Comparison of ENCODE assay signal across 1 cellular context in genomic region chr5:140113180-140113698, GRCh38.
TF ChIP-seq lines count a peak whose summit lies in the region.

No MANE protein-coding gene starts in this region.

TF ChIP-seq in HEK293, 187 proteins besides CTCF, POLR2A, EP300 and RAD21 (continued from another document and continues in another):
- TF ChIP-seq, protein P1, sequence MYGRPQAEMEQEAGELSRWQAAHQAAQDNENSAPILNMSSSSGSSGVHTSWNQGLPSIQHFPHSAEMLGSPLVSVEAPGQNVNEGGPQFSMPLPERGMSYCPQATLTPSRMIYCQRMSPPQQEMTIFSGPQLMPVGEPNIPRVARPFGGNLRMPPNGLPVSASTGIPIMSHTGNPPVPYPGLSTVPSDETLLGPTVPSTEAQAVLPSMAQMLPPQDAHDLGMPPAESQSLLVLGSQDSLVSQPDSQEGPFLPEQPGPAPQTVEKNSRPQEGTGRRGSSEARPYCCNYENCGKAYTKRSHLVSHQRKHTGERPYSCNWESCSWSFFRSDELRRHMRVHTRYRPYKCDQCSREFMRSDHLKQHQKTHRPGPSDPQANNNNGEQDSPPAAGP (tag by site-specific recombination; IDR thresholded peaks at IDR 0.05): 0 out of 2 replicates have a peak, but pooled peaks have one; percentile 31
- TF ChIP-seq ZSCAN18 (tag by site-specific recombination; IDR thresholded peaks at IDR 0.05) (no peak), PRDM2 (tag by site-specific recombination; IDR thresholded peaks at IDR 0.05; ENCODE audit: borderline replicate concordance) (no peak), PRDM10 (tag by site-specific recombination; IDR thresholded peaks at IDR 0.05) (peak; percentile 32), ZNF707 (tag by site-specific recombination; IDR thresholded peaks at IDR 0.05) (no peak), ZNF596 (tag by site-specific recombination; IDR thresholded peaks at IDR 0.05) (no peak), ZNF280C (tag by site-specific recombination; IDR thresholded peaks at IDR 0.05) (no peak), ZNF501 (tag by site-specific recombination; IDR thresholded peaks at IDR 0.05) (peak; percentile 84), PRDM4 (tag by site-specific recombination; IDR thresholded peaks at IDR 0.05) (no peak; the same call in 1 of the 2 replicates), ZSCAN30 (tag by site-specific recombination; IDR thresholded peaks at IDR 0.05) (no peak), KLF1 (tag by site-specific recombination; IDR thresholded peaks at IDR 0.05) (0 out of 2 replicates have a peak, but pooled peaks have one; percentile 2), YY1 (tag by site-specific recombination; IDR thresholded peaks at IDR 0.05) (no peak), ZNF514 (tag by site-specific recombination; IDR thresholded peaks at IDR 0.05) (no peak), ZNF629 (tag by site-specific recombination; IDR thresholded peaks at IDR 0.05) (no peak), GFI1B (tag by site-specific recombination; IDR thresholded peaks at IDR 0.05) (no peak), ZNF366 (tag by site-specific recombination; conservative IDR thresholded peaks at IDR 0.05) (0 out of 2 replicates have a peak, but pooled peaks have one; percentile 11), MEIS1 (CRISPR knock-in tag; IDR thresholded peaks at IDR 0.05; ENCODE audit: borderline replicate concordance) (no peak), ZNF529 (tag by site-specific recombination; IDR thresholded peaks at IDR 0.05; ENCODE audit: insufficient replicate concordance) (no peak), ZNF19 (tag by site-specific recombination; IDR thresholded peaks at IDR 0.05; ENCODE audit: low read depth) (no peak), ZBTB26 (tag by site-specific recombination; optimal IDR thresholded peaks at IDR 0.05) (peak; percentile 61), BCL6B (tag by site-specific recombination; IDR thresholded peaks at IDR 0.05) (no peak), GLIS2 (tag by site-specific recombination; IDR thresholded peaks at IDR 0.05) (peak; percentile 96), ZNF530 (tag by site-specific recombination; IDR thresholded peaks at IDR 0.05; ENCODE audit: low read depth) (no peak), ZNF560 (tag by site-specific recombination; IDR thresholded peaks at IDR 0.05; ENCODE audit: borderline replicate concordance) (no peak), ZNF133 (tag by site-specific recombination; IDR thresholded peaks at IDR 0.05) (no peak)
- TF ChIP-seq, protein P2, sequence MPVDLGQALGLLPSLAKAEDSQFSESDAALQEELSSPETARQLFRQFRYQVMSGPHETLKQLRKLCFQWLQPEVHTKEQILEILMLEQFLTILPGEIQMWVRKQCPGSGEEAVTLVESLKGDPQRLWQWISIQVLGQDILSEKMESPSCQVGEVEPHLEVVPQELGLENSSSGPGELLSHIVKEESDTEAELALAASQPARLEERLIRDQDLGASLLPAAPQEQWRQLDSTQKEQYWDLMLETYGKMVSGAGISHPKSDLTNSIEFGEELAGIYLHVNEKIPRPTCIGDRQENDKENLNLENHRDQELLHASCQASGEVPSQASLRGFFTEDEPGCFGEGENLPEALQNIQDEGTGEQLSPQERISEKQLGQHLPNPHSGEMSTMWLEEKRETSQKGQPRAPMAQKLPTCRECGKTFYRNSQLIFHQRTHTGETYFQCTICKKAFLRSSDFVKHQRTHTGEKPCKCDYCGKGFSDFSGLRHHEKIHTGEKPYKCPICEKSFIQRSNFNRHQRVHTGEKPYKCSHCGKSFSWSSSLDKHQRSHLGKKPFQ (tag by site-specific recombination; IDR thresholded peaks at IDR 0.05): no peak
- TF ChIP-seq, protein P3, sequence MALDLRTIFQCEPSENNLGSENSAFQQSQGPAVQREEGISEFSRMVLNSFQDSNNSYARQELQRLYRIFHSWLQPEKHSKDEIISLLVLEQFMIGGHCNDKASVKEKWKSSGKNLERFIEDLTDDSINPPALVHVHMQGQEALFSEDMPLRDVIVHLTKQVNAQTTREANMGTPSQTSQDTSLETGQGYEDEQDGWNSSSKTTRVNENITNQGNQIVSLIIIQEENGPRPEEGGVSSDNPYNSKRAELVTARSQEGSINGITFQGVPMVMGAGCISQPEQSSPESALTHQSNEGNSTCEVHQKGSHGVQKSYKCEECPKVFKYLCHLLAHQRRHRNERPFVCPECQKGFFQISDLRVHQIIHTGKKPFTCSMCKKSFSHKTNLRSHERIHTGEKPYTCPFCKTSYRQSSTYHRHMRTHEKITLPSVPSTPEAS (tag by site-specific recombination; IDR thresholded peaks at IDR 0.05): no peak
